In the genomic region with DNA sequence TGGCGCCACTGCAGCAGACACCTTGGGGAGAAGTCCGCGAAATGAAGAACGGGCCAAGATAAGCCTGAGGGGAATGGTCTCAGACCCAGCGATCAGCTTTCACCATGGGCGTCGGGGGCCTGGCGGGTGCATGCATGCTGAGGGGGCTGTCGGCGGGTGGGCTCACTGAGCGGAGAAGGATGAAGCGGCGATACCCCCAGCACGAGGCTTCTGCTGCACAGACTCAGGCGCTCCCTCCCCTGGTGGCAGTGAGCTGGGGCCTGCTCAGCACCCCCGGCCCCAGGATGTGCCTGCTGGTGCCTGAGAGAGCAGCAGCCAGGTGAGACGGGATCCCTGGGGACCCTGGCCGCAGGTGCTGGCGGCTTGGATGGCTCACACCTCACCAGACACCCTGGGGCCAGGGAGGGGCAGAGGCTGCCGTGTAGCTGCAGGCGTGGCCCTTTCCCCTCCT, we compare ENCODE assay signal across 12 cellular contexts.
A peak's percentile ranks its signal among the peaks of the same experiment; 100 is the strongest.
DNase-seq lines count a peak whose midpoint lies in the region; ATAC-seq and TF ChIP-seq lines count a peak whose summit lies in the region.
"Had no signal": no experiment of that assay in that cellular context is flagged by ENCODE, and none has a peak within 500 bp of the region (broad histone marks: within the 10 kb centered on the region; RNA-seq: fewer than 3 reads in every experiment).

No MANE protein-coding gene starts in this region.

- peaks cover 16% of the 10 kb centered on the region for H3K4me1 Mint-ChIP-seq in nephron progenitor cell
- H3K4me1 Mint-ChIP-seq: activated naive CD4-positive, alpha-beta T cell treated with anti-CD3 and anti-CD28 coated beads, Interleukin-2, amount 50 U/mL, for 24 hours; CD14-positive monocyte had no signal

- DNase-seq in DMS153 treated with DMSO at 0.1 percent for 48 hours (lab: John Stamatoyannopoulos, UW; ENCODE audit: unreplicated experiment) (peak; percentile 95), GM19238 (ENCODE audit: insufficient read length, low spot score) (peak; percentile 27), NCI-H526 treated with DMSO at 0.1 percent for 48 hours (lab: John Stamatoyannopoulos, UW) (peak; percentile 91), NCI-H1417 treated with DMSO at 0.1 percent for 48 hours (lab: John Stamatoyannopoulos, UW) (no peak), RKO (ENCODE audit: low spot score) (no peak), nephron progenitor cell (no peak)
- DNase-seq: dorsolateral prefrontal cortex, midbrain had no signal

- no peak for TF ChIP-seq CTCF in nephron progenitor cell (IDR thresholded peaks at IDR 0.05)

- ATAC-seq in HG03025 (IDR thresholded peaks at IDR 0.05; ENCODE audit: low FRiP score, unreplicated experiment) (peak; percentile 18), GM19035 (IDR thresholded peaks at IDR 0.05; ENCODE audit: unreplicated experiment) (no peak)

- no peak overlapping the region for H3K27ac Mint-ChIP-seq in nephron progenitor cell
- H3K27ac Mint-ChIP-seq: activated naive CD4-positive, alpha-beta T cell treated with anti-CD3 and anti-CD28 coated beads, Interleukin-2, amount 50 U/mL, for 24 hours had no signal

- H3K27me3 Mint-ChIP-seq in nephron progenitor cell (ENCODE audit: low read depth, poor library complexity): no peaks in the 10 kb centered on the region
- H3K27me3 Mint-ChIP-seq: activated naive CD4-positive, alpha-beta T cell treated with anti-CD3 and anti-CD28 coated beads, Interleukin-2, amount 50 U/mL, for 24 hours had no signal

- peaks cover 20% of the 10 kb centered on the region for H3K36me3 Mint-ChIP-seq in nephron progenitor cell (ENCODE audit: low read depth)
- H3K36me3 Mint-ChIP-seq: activated naive CD4-positive, alpha-beta T cell treated with anti-CD3 and anti-CD28 coated beads, Interleukin-2, amount 50 U/mL, for 24 hours had no signal

- no peak overlapping the region for H3K4me3 Mint-ChIP-seq in nephron progenitor cell
- H3K4me3 Mint-ChIP-seq: activated naive CD4-positive, alpha-beta T cell treated with anti-CD3 and anti-CD28 coated beads, Interleukin-2, amount 50 U/mL, for 24 hours; CD14-positive monocyte had no signal

- no peaks in the 10 kb centered on the region for H3K9me3 Mint-ChIP-seq in nephron progenitor cell
- H3K9me3 Mint-ChIP-seq: activated naive CD4-positive, alpha-beta T cell treated with anti-CD3 and anti-CD28 coated beads, Interleukin-2, amount 50 U/mL, for 24 hours had no signal

Comparison
In these comparisons a context has a peak if more than half of its experiments do, and no peak if none do; other contexts are left out.
1. DNase-seq: peak in DMS153 treated with DMSO at 0.1 percent for 48 hours (single experiment), GM19238 (single experiment) and NCI-H526 treated with DMSO at 0.1 percent for 48 hours (single experiment); none in NCI-H1417 treated with DMSO at 0.1 percent for 48 hours (single experiment), RKO (single experiment) and nephron progenitor cell (single experiment).